18 cellular contexts compared by ENCODE assay signal in genomic region chr2:204483497-204484164, GRCh38.
DNase-seq lines count a peak whose midpoint lies in the region; ATAC-seq and TF ChIP-seq lines count a peak whose summit lies in the region.
"Had no signal": no experiment of that assay in that cellular context is flagged by ENCODE, and none has a peak within 500 bp of the region (broad histone marks: within the 10 kb centered on the region; RNA-seq: fewer than 3 reads in every experiment).

No MANE protein-coding gene starts in this region.

- no peak for ATAC-seq in activated naive CD4-positive, alpha-beta T cell treated with anti-CD3 and anti-CD28 coated beads, Interleukin-2, amount 50 U/mL, for 72 hours
- ATAC-seq in activated CD4-positive, CD25-positive, alpha-beta regulatory T cell treated with anti-CD3 and anti-CD28 coated beads, Interleukin-2, amount 50 U/mL, for 24 hours, result no peak
- ATAC-seq: activated naive CD8-positive, alpha-beta T cell treated with anti-CD3 and anti-CD28 coated beads, Interleukin-2, amount 50 U/mL, for 24 hours; mucosa of descending colon; stimulated activated memory B cell treated with anti-CD40 and anti-IgM and Interleukin-4, amounts not matched to agents 10 μg/mL and 1 μg/mL and 100 μg/mL, for 72 hours had no signal

- H3K27ac ChIP-seq in C4-2B, result peak overlapping the region; percentile 31; the same call in 1 of the 2 replicates
- H3K27ac ChIP-seq: BLaER1, SJSA1 had no signal

- no peak overlapping the region for H3K27ac Mint-ChIP-seq in activated naive CD4-positive, alpha-beta T cell treated with anti-CD3 and anti-CD28 coated beads, Interleukin-2, amount 50 U/mL, for 72 hours
- no peak overlapping the region for H3K27ac Mint-ChIP-seq in activated naive CD4-positive, alpha-beta T cell treated with anti-CD3 and anti-CD28 coated beads, Interleukin-2, amount 10 ng/mL, durations not matched to agents 7 days and 5 days
- H3K27ac Mint-ChIP-seq: activated naive CD8-positive, alpha-beta T cell treated with anti-CD3 and anti-CD28 coated beads, Interleukin-2, amount 50 U/mL, for 24 hours; dendritic cell treated with granulocyte-macrophage colony-stimulating factor and Interleukin-4, amounts not matched to agents 40 ng/mL and 50 ng/mL, for 4 days; progenitor cell of endocrine pancreas; stimulated activated memory B cell treated with anti-CD40 and anti-IgM and Interleukin-4, amounts not matched to agents 10 μg/mL and 1 μg/mL and 100 μg/mL, for 72 hours had no signal

- no peak overlapping the region for H3K4me3 Mint-ChIP-seq in activated naive CD4-positive, alpha-beta T cell treated with anti-CD3 and anti-CD28 coated beads, Interleukin-2, amount 10 ng/mL, durations not matched to agents 7 days and 5 days
- H3K4me3 Mint-ChIP-seq: activated naive CD8-positive, alpha-beta T cell treated with anti-CD3 and anti-CD28 coated beads, Interleukin-2, amount 50 U/mL, for 24 hours; dendritic cell treated with granulocyte-macrophage colony-stimulating factor and Interleukin-4, amounts not matched to agents 40 ng/mL and 50 ng/mL, for 4 days; stimulated activated memory B cell treated with anti-CD40 and anti-IgM and Interleukin-4, amounts not matched to agents 10 μg/mL and 1 μg/mL and 100 μg/mL, for 72 hours had no signal

- no peak for TF ChIP-seq CTCF in C4-2B (conservative IDR thresholded peaks at IDR 0.05)

- H3K27me3 Mint-ChIP-seq in activated naive CD4-positive, alpha-beta T cell treated with anti-CD3 and anti-CD28 coated beads, Interleukin-2, amount 10 ng/mL, durations not matched to agents 7 days and 5 days, result no peaks in the 10 kb centered on the region
- H3K27me3 Mint-ChIP-seq: dendritic cell treated with granulocyte-macrophage colony-stimulating factor and Interleukin-4, amounts not matched to agents 40 ng/mL and 50 ng/mL, for 4 days; progenitor cell of endocrine pancreas; stimulated activated memory B cell treated with anti-CD40 and anti-IgM and Interleukin-4, amounts not matched to agents 10 μg/mL and 1 μg/mL and 100 μg/mL, for 72 hours had no signal

- H3K4me1 Mint-ChIP-seq in activated naive CD4-positive, alpha-beta T cell treated with anti-CD3 and anti-CD28 coated beads, Interleukin-2, amount 10 ng/mL, durations not matched to agents 7 days and 5 days, result no peaks in the 10 kb centered on the region
- H3K4me1 Mint-ChIP-seq: activated naive CD8-positive, alpha-beta T cell treated with anti-CD3 and anti-CD28 coated beads, Interleukin-2, amount 50 U/mL, for 24 hours; stimulated activated memory B cell treated with anti-CD40 and anti-IgM and Interleukin-4, amounts not matched to agents 10 μg/mL and 1 μg/mL and 100 μg/mL, for 72 hours had no signal

- CTCF ChIA-PET in activated naive CD4-positive, alpha-beta T cell treated with anti-CD3 and anti-CD28 coated beads, Interleukin-2, amount 10 ng/mL, durations not matched to agents 7 days and 5 days (lab: Charles Lee), result no interaction called here

- H3K9me3 Mint-ChIP-seq in activated naive CD4-positive, alpha-beta T cell treated with anti-CD3 and anti-CD28 coated beads, Interleukin-2, amount 50 U/mL, for 72 hours, result no peaks in the 10 kb centered on the region
- H3K9me3 Mint-ChIP-seq in activated naive CD4-positive, alpha-beta T cell treated with anti-CD3 and anti-CD28 coated beads, Interleukin-2, amount 10 ng/mL, durations not matched to agents 7 days and 5 days, result no peaks in the 10 kb centered on the region
- H3K9me3 Mint-ChIP-seq: activated naive CD8-positive, alpha-beta T cell treated with anti-CD3 and anti-CD28 coated beads, Interleukin-2, amount 50 U/mL, for 24 hours; dendritic cell treated with granulocyte-macrophage colony-stimulating factor and Interleukin-4, amounts not matched to agents 40 ng/mL and 50 ng/mL, for 4 days; stimulated activated memory B cell treated with anti-CD40 and anti-IgM and Interleukin-4, amounts not matched to agents 10 μg/mL and 1 μg/mL and 100 μg/mL, for 72 hours had no signal

- DNase-seq in HuH-7.5 (ENCODE audit: low spot score) (peak; percentile 13), NCI-H69 (lab: John Stamatoyannopoulos, UW) (peak; percentile 77), kidney tubule cell (ENCODE audit: low spot score) (peak; percentile 44), GM19240 (ENCODE audit: insufficient read length, low spot score) (no peak)
- no peak for DNase-seq in activated naive CD4-positive, alpha-beta T cell treated with anti-CD3 and anti-CD28 coated beads, Interleukin-2, amount 50 U/mL, for 72 hours (ENCODE audit: low spot score in 2 of 2)
- no peak for DNase-seq in activated naive CD4-positive, alpha-beta T cell treated with anti-CD3 and anti-CD28 coated beads, Interleukin-2, amount 10 ng/mL, durations not matched to agents 7 days and 5 days
- DNase-seq: activated CD8-positive, alpha-beta memory T cell treated with anti-CD3 and anti-CD28 coated beads, Interleukin-2, amount 50 U/mL, for 48 hours; activated naive CD8-positive, alpha-beta T cell treated with anti-CD3 and anti-CD28 coated beads, Interleukin-2, amount 50 U/mL, for 24 hours; Kasumi-1; stimulated activated CD4-positive, alpha-beta T cell treated with anti-CD3 and anti-CD28 coated beads, Interleukin-2, amount 100 ng/mL, for 48 hours had no signal

- no peaks in the 10 kb centered on the region for H3K36me3 Mint-ChIP-seq in activated naive CD4-positive, alpha-beta T cell treated with anti-CD3 and anti-CD28 coated beads, Interleukin-2, amount 50 U/mL, for 72 hours
- H3K36me3 Mint-ChIP-seq in activated naive CD4-positive, alpha-beta T cell treated with anti-CD3 and anti-CD28 coated beads, Interleukin-2, amount 10 ng/mL, durations not matched to agents 7 days and 5 days, result no peaks in the 10 kb centered on the region
- H3K36me3 Mint-ChIP-seq: stimulated activated memory B cell treated with anti-CD40 and anti-IgM and Interleukin-4, amounts not matched to agents 10 μg/mL and 1 μg/mL and 100 μg/mL, for 72 hours had no signal

Comparison
In these comparisons a context has a peak if more than half of its experiments do, and no peak if none do; other contexts are left out.
1. DNase-seq: peak in HuH-7.5 (single experiment), NCI-H69 (single experiment) and kidney tubule cell (single experiment); none in activated naive CD4-positive, alpha-beta T cell treated with anti-CD3 and anti-CD28 coated beads, Interleukin-2, amount 50 U/mL, for 72 hours (0 of 2), GM19240 (single experiment) and activated naive CD4-positive, alpha-beta T cell treated with anti-CD3 and anti-CD28 coated beads, Interleukin-2, amount 10 ng/mL, durations not matched to agents 7 days and 5 days (single experiment).